ENCODE assay signal across 2 cellular contexts in the genomic region with DNA sequence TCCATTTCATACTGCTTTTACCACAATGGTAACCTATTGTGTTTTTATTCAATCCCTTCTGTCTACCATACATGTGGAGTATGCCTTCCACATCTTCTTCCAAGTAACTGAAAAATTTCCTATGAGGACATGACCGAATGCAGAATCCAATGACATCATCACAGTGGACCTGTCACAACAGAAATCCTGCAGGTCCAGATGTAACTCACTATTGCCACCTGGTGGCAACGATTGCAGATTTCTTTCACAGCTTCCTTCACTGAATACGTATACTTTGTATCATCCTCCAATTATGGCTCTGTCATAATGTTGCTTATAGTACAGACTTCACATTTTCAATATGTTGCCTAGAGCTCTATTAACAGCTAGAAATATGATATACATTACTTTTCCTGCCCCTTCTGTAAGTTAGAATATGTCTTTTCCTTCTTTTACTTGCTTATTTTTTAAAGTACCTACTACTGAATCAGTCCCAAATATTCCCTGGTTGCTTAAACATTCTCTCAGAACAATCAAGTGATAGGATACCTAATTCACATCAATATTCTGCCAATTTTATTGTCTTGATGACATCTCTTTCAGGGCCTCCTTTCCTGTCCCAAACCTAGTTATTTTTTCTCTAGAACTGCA.
TF ChIP-seq lines count a peak whose summit lies in the region.

No MANE protein-coding gene starts in this region.

TF ChIP-seq in GM23338, 12 proteins besides CTCF, POLR2A, EP300 and RAD21:
- TF ChIP-seq POLR2AphosphoS5 (IDR thresholded peaks at IDR 0.05; ENCODE audit: low read depth) (no peak), CREB1 (CRISPR knock-in tag; IDR thresholded peaks at IDR 0.05; ENCODE audit: low read depth) (peak; percentile 88), EZH2 (IDR thresholded peaks at IDR 0.05; ENCODE audit: low read depth, unreplicated experiment) (no peak), ZNF114 (CRISPR knock-in tag; IDR thresholded peaks at IDR 0.05) (no peak), STAT1 (IDR thresholded peaks at IDR 0.05; ENCODE audit: unreplicated experiment) (no peak), JUNB (IDR thresholded peaks at IDR 0.05; ENCODE audit: unreplicated experiment) (no peak), ZNF331 (CRISPR knock-in tag; IDR thresholded peaks at IDR 0.05; ENCODE audit: low read depth) (no peak)
- TF ChIP-seq, protein P1, sequence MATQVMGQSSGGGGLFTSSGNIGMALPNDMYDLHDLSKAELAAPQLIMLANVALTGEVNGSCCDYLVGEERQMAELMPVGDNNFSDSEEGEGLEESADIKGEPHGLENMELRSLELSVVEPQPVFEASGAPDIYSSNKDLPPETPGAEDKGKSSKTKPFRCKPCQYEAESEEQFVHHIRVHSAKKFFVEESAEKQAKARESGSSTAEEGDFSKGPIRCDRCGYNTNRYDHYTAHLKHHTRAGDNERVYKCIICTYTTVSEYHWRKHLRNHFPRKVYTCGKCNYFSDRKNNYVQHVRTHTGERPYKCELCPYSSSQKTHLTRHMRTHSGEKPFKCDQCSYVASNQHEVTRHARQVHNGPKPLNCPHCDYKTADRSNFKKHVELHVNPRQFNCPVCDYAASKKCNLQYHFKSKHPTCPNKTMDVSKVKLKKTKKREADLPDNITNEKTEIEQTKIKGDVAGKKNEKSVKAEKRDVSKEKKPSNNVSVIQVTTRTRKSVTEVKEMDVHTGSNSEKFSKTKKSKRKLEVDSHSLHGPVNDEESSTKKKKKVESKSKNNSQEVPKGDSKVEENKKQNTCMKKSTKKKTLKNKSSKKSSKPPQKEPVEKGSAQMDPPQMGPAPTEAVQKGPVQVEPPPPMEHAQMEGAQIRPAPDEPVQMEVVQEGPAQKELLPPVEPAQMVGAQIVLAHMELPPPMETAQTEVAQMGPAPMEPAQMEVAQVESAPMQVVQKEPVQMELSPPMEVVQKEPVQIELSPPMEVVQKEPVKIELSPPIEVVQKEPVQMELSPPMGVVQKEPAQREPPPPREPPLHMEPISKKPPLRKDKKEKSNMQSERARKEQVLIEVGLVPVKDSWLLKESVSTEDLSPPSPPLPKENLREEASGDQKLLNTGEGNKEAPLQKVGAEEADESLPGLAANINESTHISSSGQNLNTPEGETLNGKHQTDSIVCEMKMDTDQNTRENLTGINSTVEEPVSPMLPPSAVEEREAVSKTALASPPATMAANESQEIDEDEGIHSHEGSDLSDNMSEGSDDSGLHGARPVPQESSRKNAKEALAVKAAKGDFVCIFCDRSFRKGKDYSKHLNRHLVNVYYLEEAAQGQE (IDR thresholded peaks at IDR 0.05; ENCODE audit: unreplicated experiment), result no peak

TF ChIP-seq in GM12878, 131 proteins besides CTCF, POLR2A, EP300 and RAD21 (continues in another document):
- TF ChIP-seq FOXM1 (IDR thresholded peaks at IDR 0.05; ENCODE audit: low read depth, low read length), result no peak
- TF ChIP-seq POLR2AphosphoS2 (IDR thresholded peaks at IDR 0.05; ENCODE audit: low read depth, low read length), result no peak
- TF ChIP-seq E2F4 (IDR thresholded peaks at IDR 0.05; ENCODE audit: low read depth, low read length), result no peak
- TF ChIP-seq CHD1 (IDR thresholded peaks at IDR 0.05; ENCODE audit: low read depth, low read length), result no peak
- TF ChIP-seq ZSCAN29 (IDR thresholded peaks at IDR 0.05), result no peak
- TF ChIP-seq SMC3 (IDR thresholded peaks at IDR 0.05; ENCODE audit: borderline replicate concordance, low read length), result peak; percentile 83
- no peak for TF ChIP-seq TARDBP (IDR thresholded peaks at IDR 0.05; ENCODE audit: borderline replicate concordance)
- TF ChIP-seq JUNB (IDR thresholded peaks at IDR 0.05), result no peak
- no peak for TF ChIP-seq RELB (IDR thresholded peaks at IDR 0.05; ENCODE audit: low read depth)
- no peak for TF ChIP-seq GABPA (IDR thresholded peaks at IDR 0.05; ENCODE audit: low read depth)
- no peak for TF ChIP-seq MTA3 (IDR thresholded peaks at IDR 0.05; ENCODE audit: borderline replicate concordance, low read length)
- peak; percentile 54 for TF ChIP-seq CREM (IDR thresholded peaks at IDR 0.05; ENCODE audit: low read depth)
- TF ChIP-seq, protein P2, sequence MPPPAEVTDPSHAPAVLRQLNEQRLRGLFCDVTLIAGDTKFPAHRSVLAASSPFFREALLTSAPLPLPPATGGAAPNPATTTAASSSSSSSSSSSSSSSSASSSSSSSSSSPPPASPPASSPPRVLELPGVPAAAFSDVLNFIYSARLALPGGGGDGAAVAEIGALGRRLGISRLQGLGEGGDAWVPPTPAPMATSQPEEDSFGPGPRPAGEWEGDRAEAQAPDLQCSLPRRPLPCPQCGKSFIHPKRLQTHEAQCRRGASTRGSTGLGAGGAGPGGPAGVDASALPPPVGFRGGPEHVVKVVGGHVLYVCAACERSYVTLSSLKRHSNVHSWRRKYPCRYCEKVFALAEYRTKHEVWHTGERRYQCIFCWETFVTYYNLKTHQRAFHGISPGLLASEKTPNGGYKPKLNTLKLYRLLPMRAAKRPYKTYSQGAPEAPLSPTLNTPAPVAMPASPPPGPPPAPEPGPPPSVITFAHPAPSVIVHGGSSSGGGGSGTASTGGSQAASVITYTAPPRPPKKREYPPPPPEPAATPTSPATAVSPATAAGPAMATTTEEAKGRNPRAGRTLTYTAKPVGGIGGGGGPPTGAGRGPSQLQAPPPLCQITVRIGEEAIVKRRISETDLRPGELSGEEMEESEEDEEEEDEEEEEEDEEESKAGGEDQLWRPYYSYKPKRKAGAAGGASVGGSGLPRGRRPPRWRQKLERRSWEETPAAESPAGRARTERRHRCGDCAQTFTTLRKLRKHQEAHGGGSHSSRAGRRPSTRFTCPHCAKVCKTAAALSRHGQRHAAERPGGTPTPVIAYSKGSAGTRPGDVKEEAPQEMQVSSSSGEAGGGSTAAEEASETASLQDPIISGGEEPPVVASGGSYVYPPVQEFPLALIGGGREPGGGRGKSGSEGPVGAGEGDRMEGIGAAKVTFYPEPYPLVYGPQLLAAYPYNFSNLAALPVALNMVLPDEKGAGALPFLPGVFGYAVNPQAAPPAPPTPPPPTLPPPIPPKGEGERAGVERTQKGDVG (CRISPR knock-in tag; IDR thresholded peaks at IDR 0.05), result no peak
- TF ChIP-seq KDM1A (IDR thresholded peaks at IDR 0.05; ENCODE audit: borderline replicate concordance), result no peak
- no peak for TF ChIP-seq ZBTB11 (CRISPR knock-in tag; IDR thresholded peaks at IDR 0.05)
- no peak for TF ChIP-seq ETV6 (conservative IDR thresholded peaks at IDR 0.05 in 1 of 2, IDR thresholded peaks at IDR 0.05 in 1 of 2; ENCODE audit: borderline replicate concordance in 1 of 2, low read depth in 1 of 2)
- TF ChIP-seq BRCA1 (IDR thresholded peaks at IDR 0.05; ENCODE audit: low read depth, low read length), result no peak
- TF ChIP-seq, protein P1 (IDR thresholded peaks at IDR 0.05; ENCODE audit: low read depth, low read length), result no peak
- TF ChIP-seq WRNIP1 (IDR thresholded peaks at IDR 0.05; ENCODE audit: borderline replicate concordance, low read depth, low read length), result no peak
- TF ChIP-seq MEF2B (IDR thresholded peaks at IDR 0.05; ENCODE audit: partially characterized antibody, poor library complexity, severe bottlenecking), result no peak
- TF ChIP-seq SMARCA5 (IDR thresholded peaks at IDR 0.05), result no peak
- TF ChIP-seq, protein P3, sequence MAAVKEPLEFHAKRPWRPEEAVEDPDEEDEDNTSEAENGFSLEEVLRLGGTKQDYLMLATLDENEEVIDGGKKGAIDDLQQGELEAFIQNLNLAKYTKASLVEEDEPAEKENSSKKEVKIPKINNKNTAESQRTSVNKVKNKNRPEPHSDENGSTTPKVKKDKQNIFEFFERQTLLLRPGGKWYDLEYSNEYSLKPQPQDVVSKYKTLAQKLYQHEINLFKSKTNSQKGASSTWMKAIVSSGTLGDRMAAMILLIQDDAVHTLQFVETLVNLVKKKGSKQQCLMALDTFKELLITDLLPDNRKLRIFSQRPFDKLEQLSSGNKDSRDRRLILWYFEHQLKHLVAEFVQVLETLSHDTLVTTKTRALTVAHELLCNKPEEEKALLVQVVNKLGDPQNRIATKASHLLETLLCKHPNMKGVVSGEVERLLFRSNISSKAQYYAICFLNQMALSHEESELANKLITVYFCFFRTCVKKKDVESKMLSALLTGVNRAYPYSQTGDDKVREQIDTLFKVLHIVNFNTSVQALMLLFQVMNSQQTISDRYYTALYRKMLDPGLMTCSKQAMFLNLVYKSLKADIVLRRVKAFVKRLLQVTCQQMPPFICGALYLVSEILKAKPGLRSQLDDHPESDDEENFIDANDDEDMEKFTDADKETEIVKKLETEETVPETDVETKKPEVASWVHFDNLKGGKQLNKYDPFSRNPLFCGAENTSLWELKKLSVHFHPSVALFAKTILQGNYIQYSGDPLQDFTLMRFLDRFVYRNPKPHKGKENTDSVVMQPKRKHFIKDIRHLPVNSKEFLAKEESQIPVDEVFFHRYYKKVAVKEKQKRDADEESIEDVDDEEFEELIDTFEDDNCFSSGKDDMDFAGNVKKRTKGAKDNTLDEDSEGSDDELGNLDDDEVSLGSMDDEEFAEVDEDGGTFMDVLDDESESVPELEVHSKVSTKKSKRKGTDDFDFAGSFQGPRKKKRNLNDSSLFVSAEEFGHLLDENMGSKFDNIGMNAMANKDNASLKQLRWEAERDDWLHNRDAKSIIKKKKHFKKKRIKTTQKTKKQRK (IDR thresholded peaks at IDR 0.05; ENCODE audit: low read depth, low read length), result no peak
- TF ChIP-seq BCL3 (IDR thresholded peaks at IDR 0.05; ENCODE audit: borderline replicate concordance, insufficient read depth, low read depth, low read length, poor library complexity, severe bottlenecking), result no peak
